ENCODE assay signal across 16 cellular contexts in genomic region chr2:44927979-44928659, GRCh38. TPM values are rescaled to one million over a fixed set of nuclear protein-coding genes. Genes with fewer than 3 reads are reported as not detected.
DNase-seq lines count a peak whose midpoint lies in the region; ATAC-seq and TF ChIP-seq lines count a peak whose summit lies in the region.
"Had no signal": no experiment of that assay in that cellular context is flagged by ENCODE, and none has a peak within 500 bp of the region (broad histone marks: within the 10 kb centered on the region; RNA-seq: fewer than 3 reads in every experiment).

No MANE protein-coding gene starts in this region.

- no peak for ATAC-seq in psoas muscle
- ATAC-seq in HG03457 (IDR thresholded peaks at IDR 0.05; ENCODE audit: unreplicated experiment): no peak
- ATAC-seq in HG03108 (IDR thresholded peaks at IDR 0.05; ENCODE audit: unreplicated experiment): no peak
- ATAC-seq: activated T-helper 17 cell treated with anti-CD3 and anti-CD28 coated beads, Interleukin-2, amount 50 U/mL, for 72 hours; HCT116; left lung had no signal

- TF ChIP-seq CTCF in BE2C (IDR thresholded peaks at IDR 0.05; ENCODE audit: low read depth, low read length) (no peak), glutamatergic neuron (IDR thresholded peaks at IDR 0.05; ENCODE audit: partially characterized antibody, unreplicated experiment) (no peak), psoas muscle (IDR thresholded peaks at IDR 0.05) (no peak)

- no peak overlapping the region for H3K9ac ChIP-seq in HUES6 (ENCODE audit: low read length)

- H3K27ac Mint-ChIP-seq in glutamatergic neuron (ENCODE audit: unreplicated experiment): no peak overlapping the region
- H3K27ac Mint-ChIP-seq: activated CD4-positive, alpha-beta T cell treated with anti-CD3 and anti-CD28 coated beads, Interleukin-2, amount 10 ng/mL, durations not matched to agents 24 days and 14 days; activated T-helper 17 cell treated with anti-CD3 and anti-CD28 coated beads, Interleukin-2, amount 50 U/mL, for 72 hours had no signal

- H3K4me3 Mint-ChIP-seq in glutamatergic neuron (ENCODE audit: unreplicated experiment): peak overlapping the region; percentile 25
- H3K4me3 Mint-ChIP-seq: activated CD4-positive, alpha-beta T cell treated with anti-CD3 and anti-CD28 coated beads, Interleukin-2, amount 10 ng/mL, durations not matched to agents 24 days and 14 days; activated T-helper 17 cell treated with anti-CD3 and anti-CD28 coated beads, Interleukin-2, amount 50 U/mL, for 72 hours had no signal

- H3K4me1 ChIP-seq in BE2C: no peaks in the 10 kb centered on the region
- peaks cover 44% of the 10 kb centered on the region for H3K4me1 ChIP-seq in HUES6 (ENCODE audit: control insufficient read depth, insufficient read depth, low read length)
- peaks cover 12% of the 10 kb centered on the region for H3K4me1 ChIP-seq in psoas muscle

- DNase-seq in BE2C (no peak), glutamatergic neuron (peak; percentile 44), psoas muscle (no peak), middle frontal gyrus (ENCODE audit: extremely low spot score, low spot score) (no peak)
- DNase-seq in stimulated activated CD4-positive, alpha-beta T cell treated with anti-CD3 and anti-CD28 coated beads, Interleukin-4, amount 100 ng/mL, for 1 hour: no peak
- DNase-seq: activated CD4-positive, alpha-beta T cell treated with anti-CD3 and anti-CD28 coated beads, Interleukin-2, amount 10 ng/mL, durations not matched to agents 24 days and 14 days; NCI-H226; stimulated activated CD4-positive, alpha-beta T cell treated with anti-CD3 and anti-CD28 coated beads, Interleukin-2, amount 100 ng/mL, for 24 hours; T-helper 1 cell had no signal

- 5 to 7% (median 6%) methylated on average over 43 to 44 of the region's 44 CpGs for WGBS in psoas muscle, 3 donors

- peaks cover 7% of the 10 kb centered on the region for H3K4me1 Mint-ChIP-seq in glutamatergic neuron (ENCODE audit: low read depth, unreplicated experiment)
- H3K4me1 Mint-ChIP-seq: activated T-helper 17 cell treated with anti-CD3 and anti-CD28 coated beads, Interleukin-2, amount 50 U/mL, for 72 hours had no signal

- intact Hi-C loops in psoas muscle (cut with DNase I): no loop called here

- H3K36me3 Mint-ChIP-seq in glutamatergic neuron (ENCODE audit: unreplicated experiment): no peaks in the 10 kb centered on the region

- H3K4me3 ChIP-seq in BE2C (ENCODE audit: low read depth, low read length): peak overlapping the region; percentile 15; the same call in 1 of the 2 replicates
- peak overlapping the region; percentile 45 for H3K4me3 ChIP-seq in HUES6 (ENCODE audit: low read depth, low read length)
- H3K4me3 ChIP-seq in psoas muscle: peak overlapping the region; percentile 66
- H3K4me3 ChIP-seq: left lung had no signal

- no peaks in the 10 kb centered on the region for H3K36me3 ChIP-seq in BE2C
- H3K36me3 ChIP-seq in HUES6 (ENCODE audit: control insufficient read depth, insufficient read depth, low read length): no peaks in the 10 kb centered on the region
- no peaks in the 10 kb centered on the region for H3K36me3 ChIP-seq in psoas muscle (ENCODE audit: insufficient read depth in 1 of 2, low read depth in 1 of 2)
- H3K36me3 ChIP-seq: left lung had no signal

- peaks cover 47% of the 10 kb centered on the region for H3K27me3 Mint-ChIP-seq in glutamatergic neuron (ENCODE audit: unreplicated experiment)

- H3K27ac ChIP-seq in HUES6 (ENCODE audit: low read depth, low read length) (no peak overlapping the region), psoas muscle (no peak overlapping the region)
- H3K27ac ChIP-seq: left lung had no signal

- no peaks in the 10 kb centered on the region for H3K9me3 ChIP-seq in BE2C
- H3K9me3 ChIP-seq in HUES6 (ENCODE audit: control insufficient read depth, insufficient read depth, low read depth, low read length): no peaks in the 10 kb centered on the region
- no peaks in the 10 kb centered on the region for H3K9me3 ChIP-seq in psoas muscle
- H3K9me3 ChIP-seq: left lung had no signal

- H3K27me3 ChIP-seq in BE2C: no peaks in the 10 kb centered on the region
- H3K27me3 ChIP-seq in HUES6 (ENCODE audit: control insufficient read depth, insufficient read depth, low read length): peaks cover 100% of the 10 kb centered on the region
- peaks cover 0 to 94% (median 35%) of the 10 kb centered on the region in 3 donors for H3K27me3 ChIP-seq in psoas muscle (ENCODE audit: insufficient read depth in 3 of 3, low read length in 2 of 3)

- peaks cover 18% of the 10 kb centered on the region for H3K9me3 Mint-ChIP-seq in glutamatergic neuron (ENCODE audit: unreplicated experiment)
- H3K9me3 Mint-ChIP-seq: activated CD4-positive, alpha-beta T cell treated with anti-CD3 and anti-CD28 coated beads, Interleukin-2, amount 10 ng/mL, durations not matched to agents 24 days and 14 days; activated T-helper 17 cell treated with anti-CD3 and anti-CD28 coated beads, Interleukin-2, amount 50 U/mL, for 72 hours had no signal

RNA-seq across cellular contexts. Expression of gene SIX3, which starts 13.4 kb away (rescaled TPM):
- polyA plus RNA-seq in BE2C (2012; ENCODE audit: insufficient read depth, insufficient read length, low read depth): 30.4 TPM
- total RNA-seq in glutamatergic neuron (ENCODE audit: unreplicated experiment) (0.86 TPM), psoas muscle (under 1 TPM in 1 of 4 donors, not detected in 3; 0.20 TPM)
- under 1 TPM in 1 of 3 donors, not detected in 2; 0.01 TPM for polyA plus RNA-seq in psoas muscle
- total RNA-seq: activated CD4-positive, alpha-beta T cell treated with anti-CD3 and anti-CD28 coated beads, Interleukin-2, amount 10 ng/mL, durations not matched to agents 24 days and 14 days; activated T-helper 17 cell treated with anti-CD3 and anti-CD28 coated beads, Interleukin-2, amount 50 U/mL, for 72 hours; left lung had no signal
- polyA plus RNA-seq: BJ had no signal

Comparison
In these comparisons a context has a peak if more than half of its experiments do, and no peak if none do; other contexts are left out.
1. H3K4me3 ChIP-seq: peak in every context shown above with its lines; median percentile 66 in psoas muscle; 45 in HUES6; 15 in BE2C.